Comparison of ENCODE assay signal across 19 cellular contexts in the genomic region with DNA sequence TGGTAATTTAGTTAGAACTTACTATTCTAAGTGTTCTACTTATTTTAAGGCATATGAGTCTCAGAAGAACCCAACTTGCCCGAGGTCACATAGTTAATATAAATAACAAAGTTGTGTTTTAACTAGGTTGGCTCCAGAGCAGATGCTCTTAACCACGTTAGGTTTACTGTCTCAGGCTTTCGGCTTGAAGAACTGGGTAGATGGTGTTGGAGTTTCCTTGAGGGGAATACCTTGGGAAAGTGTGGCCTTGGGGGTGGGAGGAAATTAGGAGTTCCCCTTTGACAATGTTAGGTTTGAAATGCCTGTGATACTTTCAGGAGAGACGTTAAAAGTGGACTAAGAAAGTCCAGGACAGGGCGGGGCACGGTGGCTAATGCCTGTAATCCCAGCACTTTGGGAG. TPM values are rescaled to one million over a fixed set of nuclear protein-coding genes. Genes with fewer than 3 reads are reported as not detected.
DNase-seq lines count a peak whose midpoint lies in the region; ATAC-seq, FAIRE-seq and TF ChIP-seq lines count a peak whose summit lies in the region.
"Had no signal": no experiment of that assay in that cellular context is flagged by ENCODE, and none has a peak within 500 bp of the region (broad histone marks: within the 10 kb centered on the region; RNA-seq: fewer than 3 reads in every experiment).

No MANE protein-coding gene starts in this region.

- FAIRE-seq in HepG2 (lab: Jason Lieb, UNC), result no peak
- FAIRE-seq: GM12892 had no signal

- intact Hi-C loops in HepG2 (cut with micrococcal nuclease; ENCODE audit: unreplicated experiment), result no loop called here

- no peak overlapping the region for H3K27ac ChIP-seq in CD4-positive, CD25-positive, alpha-beta regulatory T cell (ENCODE audit: insufficient read depth, low read length, poor library complexity, severe bottlenecking)
- H3K27ac ChIP-seq in HepG2 (ENCODE audit: extremely low read length, insufficient read depth, low read length), result no peak overlapping the region
- H3K27ac ChIP-seq: BLaER1 treated with 17β-estradiol and CSF1 and Interleukin-3, amounts not matched to agents 10 nM and 100 nM; KMS-11 had no signal

- H3K4me2 ChIP-seq in HepG2 (ENCODE audit: low read depth, low read length), result no peak overlapping the region
- H3K4me2 ChIP-seq: BLaER1 treated with 17β-estradiol and CSF1 and Interleukin-3, amounts not matched to agents 10 nM and 100 nM; KMS-11 had no signal

- TF ChIP-seq CTCF in WTC11 (IDR thresholded peaks at IDR 0.05) (no peak), HepG2 (CRISPR knock-in tag; IDR thresholded peaks at IDR 0.05) (no peak)

- no peak for TF ChIP-seq RAD21 in HepG2 (CRISPR knock-in tag; IDR thresholded peaks at IDR 0.05)

- in situ Hi-C loops in HepG2 (cut with HindIII; ENCODE audit: extremely low pct_ligation_motif_present, low pct_unique_long_range_greater_than_20kb), result no loop called here

- no peaks in the 10 kb centered on the region for H3K9me3 Mint-ChIP-seq in CD4-positive, CD25-positive, alpha-beta regulatory T cell
- peaks cover 6% of the 10 kb centered on the region; the same call in 1 of the 2 replicates for H3K9me3 Mint-ChIP-seq in WTC11
- H3K9me3 Mint-ChIP-seq: CD8-positive, alpha-beta memory T cell had no signal

- no TSS peak for BruUV-seq in HepG2 (replicated peaks; lab: Mats Ljungman, UMichigan)

- WGBS in HepG2 (ENCODE audit: low lambda C conversion rate), result 93% methylated on average over 6 of the region's 6 CpGs

- H3K36me3 ChIP-seq in CD4-positive, CD25-positive, alpha-beta regulatory T cell (ENCODE audit: control insufficient read depth, insufficient read depth, low read length), result peaks cover 39% of the 10 kb centered on the region
- H3K36me3 ChIP-seq in HepG2 (replicated peaks in 1 of 2; ENCODE audit: control insufficient read depth in 1 of 2, insufficient read depth in 2 of 2, low read length in 2 of 2), result peaks cover 6 to 37% of the 10 kb centered on the region in 2 experiments; a peak in 4 of 5 replicates

- no peak overlapping the region for H3K4me3 Mint-ChIP-seq in CD4-positive, CD25-positive, alpha-beta regulatory T cell
- H3K4me3 Mint-ChIP-seq in WTC11, result no peak overlapping the region
- H3K4me3 Mint-ChIP-seq: B cell; CD8-positive, alpha-beta memory T cell had no signal

- H2AFZ ChIP-seq in HepG2 (ENCODE audit: low read length), result no peak overlapping the region

- H3K4me1 Mint-ChIP-seq in CD4-positive, CD25-positive, alpha-beta regulatory T cell, result peaks cover 4 to 25% (median 15%) of the 10 kb centered on the region in 4 donors
- peaks cover 8% of the 10 kb centered on the region for H3K4me1 Mint-ChIP-seq in WTC11

- H3K79me2 ChIP-seq in HepG2 (ENCODE audit: insufficient read depth, low read length), result peaks cover 5% of the 10 kb centered on the region

- no peak for TF ChIP-seq POLR2A in HepG2 (IDR thresholded peaks at IDR 0.05; ENCODE audit: insufficient read depth in 1 of 2, low read depth in 2 of 2, low read length in 2 of 2)

- H3K27ac Mint-ChIP-seq in CD4-positive, CD25-positive, alpha-beta regulatory T cell, result peak overlapping the region in 2 of 3 donors; percentile 42 to 43
- H3K27ac Mint-ChIP-seq in WTC11, result peak overlapping the region; percentile 88; the same call in 1 of the 2 replicates
- H3K27ac Mint-ChIP-seq: B cell had no signal

- ATAC-seq in CD4-positive, CD25-positive, alpha-beta regulatory T cell (ENCODE audit: low read depth in 2 of 2), result no peak
- ATAC-seq in GM18868 (IDR thresholded peaks at IDR 0.05; ENCODE audit: unreplicated experiment) (peak; percentile 52), WTC11 (no peak), HepG2 (no peak), HG03095 (IDR thresholded peaks at IDR 0.05; ENCODE audit: unreplicated experiment) (no peak), GM18498 (IDR thresholded peaks at IDR 0.05; ENCODE audit: unreplicated experiment) (no peak)

- H3K36me3 Mint-ChIP-seq in CD4-positive, CD25-positive, alpha-beta regulatory T cell, result peaks cover 36% of the 10 kb centered on the region
- peaks cover 73% of the 10 kb centered on the region for H3K36me3 Mint-ChIP-seq in WTC11

- CTCF ChIA-PET in WTC11 (lab: Charles Lee), result interaction anchor here (1.3 kb wide), 1 partner anchor 10 kb away, joined by 3 read pairs; a partner anchor contains a TSS
- CTCF ChIA-PET in HepG2 (lab: Yijun Ruan, JAX; ENCODE audit: low intra/inter-chr PET ratio, low total read pairs), result no interaction called here

- H3K27me3 Mint-ChIP-seq in CD4-positive, CD25-positive, alpha-beta regulatory T cell, result no peaks in the 10 kb centered on the region
- no peaks in the 10 kb centered on the region for H3K27me3 Mint-ChIP-seq in WTC11 (ENCODE audit: low read depth)
- H3K27me3 Mint-ChIP-seq: B cell; CD8-positive, alpha-beta memory T cell had no signal

- POLR2A ChIA-PET in WTC11 (lab: Charles Lee), result interaction anchor here (0.7 kb wide), 1 partner anchor 10 kb away, joined by 7 read pairs; no protein-coding TSS in a partner anchor
- POLR2A ChIA-PET in HepG2 (lab: Yijun Ruan, JAX), result no interaction called here

- no peaks in the 10 kb centered on the region for H4K20me1 ChIP-seq in HepG2 (ENCODE audit: insufficient read depth, low read length)

- DNase-seq in CD4-positive, CD25-positive, alpha-beta regulatory T cell, result no peak
- DNase-seq in WTC11 (ENCODE audit: low spot score) (no peak), kidney tubule cell (ENCODE audit: low spot score) (peak; percentile 6), HepG2 (ENCODE audit: low spot score) (no peak), NK-92 (lab: John Stamatoyannopoulos, UW; ENCODE audit: unreplicated experiment) (no peak)
- DNase-seq: CD8-positive, alpha-beta memory T cell; COR-L47; DMS 273 treated with DMSO at 0.1 percent for 48 hours; DMS53; DND-41; EL had no signal

- TF ChIP-seq EP300 in HepG2 (IDR thresholded peaks at IDR 0.05; ENCODE audit: low read depth in 2 of 2, low read length in 2 of 2) (no peak), HepG2 (CRISPR knock-in tag; IDR thresholded peaks at IDR 0.05; ENCODE audit: borderline replicate concordance) (no peak)

- no peaks in the 10 kb centered on the region for H3K9me3 ChIP-seq in CD4-positive, CD25-positive, alpha-beta regulatory T cell (ENCODE audit: control insufficient read depth in 2 of 2, low read length in 2 of 2)
- H3K9me3 ChIP-seq in HepG2 (ENCODE audit: low read length), result no peaks in the 10 kb centered on the region
- H3K9me3 ChIP-seq: BLaER1 treated with 17β-estradiol and CSF1 and Interleukin-3, amounts not matched to agents 10 nM and 100 nM; HAP-1 had no signal

- H3K27me3 ChIP-seq in CD4-positive, CD25-positive, alpha-beta regulatory T cell (ENCODE audit: control insufficient read depth, insufficient read depth, low read length), result no peaks in the 10 kb centered on the region
- no peaks in the 10 kb centered on the region for H3K27me3 ChIP-seq in HepG2 (ENCODE audit: control insufficient read depth in 1 of 2, insufficient read depth in 2 of 2, low read length in 2 of 2)
- H3K27me3 ChIP-seq: BLaER1 treated with 17β-estradiol and CSF1 and Interleukin-3, amounts not matched to agents 10 nM and 100 nM had no signal

- H3K4me3 ChIP-seq in CD4-positive, CD25-positive, alpha-beta regulatory T cell (ENCODE audit: low read depth, low read length), result no peak overlapping the region
- H3K4me3 ChIP-seq in HepG2 (replicated peaks in 1 of 3; ENCODE audit: insufficient read depth in 1 of 3, low read depth in 2 of 3, low read length in 3 of 3), result no peak overlapping the region
- H3K4me3 ChIP-seq: BLaER1 treated with 17β-estradiol and CSF1 and Interleukin-3, amounts not matched to agents 10 nM and 100 nM; HAP-1 had no signal

- H3K4me1 ChIP-seq in CD4-positive, CD25-positive, alpha-beta regulatory T cell (ENCODE audit: control insufficient read depth, insufficient read depth, low read length, poor library complexity, severe bottlenecking), result no peaks in the 10 kb centered on the region
- no peaks in the 10 kb centered on the region for H3K4me1 ChIP-seq in HepG2 (ENCODE audit: insufficient read depth, low read length)
- H3K4me1 ChIP-seq: HAP-1 had no signal

- H3K9ac ChIP-seq in HepG2 (ENCODE audit: insufficient read depth, low read depth, low read length), result no peak overlapping the region
- H3K9ac ChIP-seq: BLaER1 treated with 17β-estradiol and CSF1 and Interleukin-3, amounts not matched to agents 10 nM and 100 nM; KMS-11 had no signal

RNA-seq across cellular contexts. Expression of a gene that starts 9.6 kb away (rescaled TPM):
- total RNA-seq in CD4-positive, CD25-positive, alpha-beta regulatory T cell, result 14.4 TPM
- polyA plus RNA-seq in CD4-positive, CD25-positive, alpha-beta regulatory T cell, result 10 to 100 TPM in 2 of 4 donors, 1 to 10 TPM in 2; 5.5 to 13.4 (median 10.4) TPM
- total RNA-seq in WTC11 (2021) (57.8 to 63.2 TPM (median 58.9 TPM) in 3 replicates), HepG2 (2016; rRNA removed; fragmentation: Illumina TruSeq; extraction: Trizol) (8.9 and 10.4 TPM in 2 replicates)
- 14.2 and 15.4 TPM in 2 replicates for total RNA-seq in HepG2 (2016; cell fraction: cytosol; rRNA removed; fragmentation: Illumina TruSeq; extraction: Trizol; ENCODE audit: low read depth)
- total RNA-seq in HepG2 (2016; cell fraction: insoluble cytoplasmic fraction; rRNA removed; fragmentation: Illumina TruSeq; extraction: Trizol), result 8.5 and 9.2 TPM in 2 replicates
- 6.4 and 7.2 TPM in 2 replicates for total RNA-seq in HepG2 (2016; cell fraction: membrane; rRNA removed; fragmentation: Illumina TruSeq; extraction: Trizol)
- 10.8 and 11.7 TPM in 2 replicates for total RNA-seq in HepG2 (2016; cell fraction: nucleus; rRNA removed; fragmentation: Illumina TruSeq; extraction: Trizol)
- 3.0 and 3.4 TPM in 2 replicates for polyA plus RNA-seq in HepG2 (2011; rRNA removed)
- 1.4 and 1.9 TPM in 2 replicates for polyA plus RNA-seq in HepG2 (2011; cell fraction: cytosol; rRNA removed)
- 5.8 and 7.1 TPM in 2 replicates for polyA plus RNA-seq in HepG2 (2011; cell fraction: nucleus; rRNA removed)
- polyA plus RNA-seq in HepG2 (2012), result 3.2 and 3.4 TPM in 2 replicates
- 0.38 and 0.57 TPM in 2 replicates for polyA plus RNA-seq in HepG2 (2016; cell fraction: cytosol; fragmentation: Illumina TruSeq; extraction: Trizol; ENCODE audit: low read depth)
- 5.1 and 6.1 TPM in 2 replicates for polyA plus RNA-seq in HepG2 (2016; cell fraction: insoluble cytoplasmic fraction; fragmentation: Illumina TruSeq; extraction: Trizol; ENCODE audit: low read depth)
- 1.7 and 1.9 TPM in 2 replicates for polyA plus RNA-seq in HepG2 (2016; cell fraction: membrane; fragmentation: Illumina TruSeq; extraction: Trizol; ENCODE audit: low read depth)
- polyA plus RNA-seq in HepG2 (2016; cell fraction: nucleus; fragmentation: Illumina TruSeq; extraction: Trizol; ENCODE audit: insufficient read depth, low read depth), result 7.1 and 7.4 TPM in 2 replicates
- polyA minus RNA-seq in HepG2 (2011; rRNA and poly(A)+ RNA removed; ENCODE audit: low replicate concordance), result 23.8 and 53.0 TPM in 2 replicates
- polyA minus RNA-seq in HepG2 (2011; cell fraction: cytosol; rRNA and poly(A)+ RNA removed), result 4.0 and 5.1 TPM in 2 replicates
- polyA minus RNA-seq in HepG2 (2011; cell fraction: nucleus; rRNA and poly(A)+ RNA removed), result 17.5 and 21.4 TPM in 2 replicates

RNA-seq across cellular contexts. Expression of a gene that starts 30.8 kb away (rescaled TPM):
- total RNA-seq in CD4-positive, CD25-positive, alpha-beta regulatory T cell, result 0.35 TPM
- polyA plus RNA-seq in CD4-positive, CD25-positive, alpha-beta regulatory T cell, result 1 to 10 TPM in 2 of 4 donors, under 1 TPM in 2; 0.64 to 1.4 (median 0.91) TPM
- total RNA-seq in WTC11 (2021), result 3.8 to 5.8 TPM (median 4.9 TPM) in 3 replicates
- total RNA-seq in HepG2 (2016; rRNA removed; fragmentation: Illumina TruSeq; extraction: Trizol), result 0.97 and 1.1 TPM in 2 replicates
- total RNA-seq in HepG2 (2016; cell fraction: cytosol; rRNA removed; fragmentation: Illumina TruSeq; extraction: Trizol; ENCODE audit: low read depth), result 0.09 and 0.61 TPM in 2 replicates
- total RNA-seq in HepG2 (2016; cell fraction: insoluble cytoplasmic fraction; rRNA removed; fragmentation: Illumina TruSeq; extraction: Trizol), result 0.82 and 1.1 TPM in 2 replicates
- 0.24 and 0.49 TPM in 2 replicates for total RNA-seq in HepG2 (2016; cell fraction: membrane; rRNA removed; fragmentation: Illumina TruSeq; extraction: Trizol)
- total RNA-seq in HepG2 (2016; cell fraction: nucleus; rRNA removed; fragmentation: Illumina TruSeq; extraction: Trizol), result 0.43 and 0.53 TPM in 2 replicates
- polyA plus RNA-seq in HepG2 (2011; rRNA removed), result 0.51 and 0.55 TPM in 2 replicates
- 0.51 and 0.69 TPM in 2 replicates for polyA plus RNA-seq in HepG2 (2011; cell fraction: cytosol; rRNA removed)
- polyA plus RNA-seq in HepG2 (2011; cell fraction: nucleus; rRNA removed), result 0.42 and 0.66 TPM in 2 replicates
- 0.97 and 1.6 TPM in 2 replicates for polyA plus RNA-seq in HepG2 (2012)
- 0.28 TPM in 1 of 2 replicates, not detected in the other for polyA plus RNA-seq in HepG2 (2016; cell fraction: cytosol; fragmentation: Illumina TruSeq; extraction: Trizol; ENCODE audit: low read depth)
- polyA plus RNA-seq in HepG2 (2016; cell fraction: insoluble cytoplasmic fraction; fragmentation: Illumina TruSeq; extraction: Trizol; ENCODE audit: low read depth), result 0.74 and 1.1 TPM in 2 replicates
- 0.17 and 0.31 TPM in 2 replicates for polyA plus RNA-seq in HepG2 (2016; cell fraction: membrane; fragmentation: Illumina TruSeq; extraction: Trizol; ENCODE audit: low read depth)
- polyA plus RNA-seq in HepG2 (2016; cell fraction: nucleus; fragmentation: Illumina TruSeq; extraction: Trizol; ENCODE audit: insufficient read depth, low read depth), result 0.93 and 1.4 TPM in 2 replicates
- 0.16 and 1.4 TPM in 2 replicates for polyA minus RNA-seq in HepG2 (2011; rRNA and poly(A)+ RNA removed; ENCODE audit: low replicate concordance)
- polyA minus RNA-seq in HepG2 (2011; cell fraction: cytosol; rRNA and poly(A)+ RNA removed), result 0.62 and 1.7 TPM in 2 replicates
- polyA minus RNA-seq in HepG2 (2011; cell fraction: nucleus; rRNA and poly(A)+ RNA removed), result 0.77 and 1.2 TPM in 2 replicates

RNA-seq across cellular contexts. Expression of a gene that starts 38.4 kb away (rescaled TPM):
- total RNA-seq in CD4-positive, CD25-positive, alpha-beta regulatory T cell, result 18.6 TPM
- 1 to 10 TPM in 3 of 4 donors, under 1 TPM in 1; 0.83 to 1.4 (median 1.2) TPM for polyA plus RNA-seq in CD4-positive, CD25-positive, alpha-beta regulatory T cell
- total RNA-seq in WTC11 (2021) (34.8 to 39.3 TPM (median 38.5 TPM) in 3 replicates), HepG2 (2016; rRNA removed; fragmentation: Illumina TruSeq; extraction: Trizol) (19.3 and 20.9 TPM in 2 replicates)
- 2.7 and 2.9 TPM in 2 replicates for total RNA-seq in HepG2 (2016; cell fraction: cytosol; rRNA removed; fragmentation: Illumina TruSeq; extraction: Trizol; ENCODE audit: low read depth)
- 15.5 and 23.4 TPM in 2 replicates for total RNA-seq in HepG2 (2016; cell fraction: insoluble cytoplasmic fraction; rRNA removed; fragmentation: Illumina TruSeq; extraction: Trizol)
- 7.4 and 7.5 TPM in 2 replicates for total RNA-seq in HepG2 (2016; cell fraction: membrane; rRNA removed; fragmentation: Illumina TruSeq; extraction: Trizol)
- 14.8 and 18.0 TPM in 2 replicates for total RNA-seq in HepG2 (2016; cell fraction: nucleus; rRNA removed; fragmentation: Illumina TruSeq; extraction: Trizol)
- 9.1 and 12.5 TPM in 2 replicates for polyA plus RNA-seq in HepG2 (2011; rRNA removed)
- 8.6 and 11.7 TPM in 2 replicates for polyA plus RNA-seq in HepG2 (2011; cell fraction: cytosol; rRNA removed)
- polyA plus RNA-seq in HepG2 (2011; cell fraction: nucleus; rRNA removed), result 18.1 and 20.6 TPM in 2 replicates
- 12.3 and 12.4 TPM in 2 replicates for polyA plus RNA-seq in HepG2 (2012)
- polyA plus RNA-seq in HepG2 (2016; cell fraction: cytosol; fragmentation: Illumina TruSeq; extraction: Trizol; ENCODE audit: low read depth), result 1.3 and 1.6 TPM in 2 replicates
- polyA plus RNA-seq in HepG2 (2016; cell fraction: insoluble cytoplasmic fraction; fragmentation: Illumina TruSeq; extraction: Trizol; ENCODE audit: low read depth), result 12.4 and 15.3 TPM in 2 replicates
- polyA plus RNA-seq in HepG2 (2016; cell fraction: membrane; fragmentation: Illumina TruSeq; extraction: Trizol; ENCODE audit: low read depth), result 2.8 and 3.9 TPM in 2 replicates
- 16.8 and 26.8 TPM in 2 replicates for polyA plus RNA-seq in HepG2 (2016; cell fraction: nucleus; fragmentation: Illumina TruSeq; extraction: Trizol; ENCODE audit: insufficient read depth, low read depth)
- polyA minus RNA-seq in HepG2 (2011; rRNA and poly(A)+ RNA removed; ENCODE audit: low replicate concordance), result 25.0 and 32.5 TPM in 2 replicates
- polyA minus RNA-seq in HepG2 (2011; cell fraction: cytosol; rRNA and poly(A)+ RNA removed), result 13.9 and 18.6 TPM in 2 replicates
- 38.4 and 52.6 TPM in 2 replicates for polyA minus RNA-seq in HepG2 (2011; cell fraction: nucleus; rRNA and poly(A)+ RNA removed)
